In the genomic region with DNA sequence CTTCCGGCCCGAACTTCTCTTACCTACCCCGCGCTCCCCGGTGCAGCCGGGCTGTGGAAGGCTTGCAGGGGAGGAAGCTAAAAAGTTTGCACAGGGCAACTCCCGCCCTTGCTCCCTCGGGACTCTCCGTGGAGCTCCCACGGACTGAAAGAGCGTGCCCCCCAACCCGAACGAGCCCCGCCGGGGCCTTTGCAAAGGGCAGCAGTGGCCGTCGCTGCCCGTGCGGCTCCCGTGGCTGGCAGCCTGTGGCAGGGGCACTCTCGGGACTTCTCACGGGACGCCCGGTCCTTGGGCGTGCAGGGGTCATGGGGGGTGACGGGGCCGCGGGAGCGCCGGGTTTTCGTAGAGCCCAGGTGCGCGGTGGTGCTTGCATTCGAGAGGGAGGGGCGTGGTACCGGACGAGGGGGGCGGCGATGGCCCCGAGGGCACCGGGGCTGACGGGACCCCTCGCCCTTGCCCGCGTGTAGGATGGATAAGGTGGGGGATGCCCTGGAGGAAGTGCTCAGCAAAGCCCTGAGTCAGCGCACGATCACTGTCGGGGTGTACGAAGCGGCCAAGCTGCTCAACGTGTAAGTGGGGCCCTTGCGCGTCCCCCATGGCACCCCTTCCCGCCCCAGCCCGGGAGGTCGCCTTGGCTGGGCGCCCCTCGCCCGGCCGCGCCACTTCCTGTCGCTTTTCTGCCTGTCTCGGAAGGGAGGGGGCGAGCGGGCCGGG, we compare ENCODE assay signal across 1 cellular context.
A peak's percentile ranks its signal among the peaks of the same experiment; 100 is the strongest.
TF ChIP-seq lines count a peak whose summit lies in the region.

No MANE protein-coding gene starts in this region.

TF ChIP-seq in GM12878, 131 proteins besides CTCF, POLR2A, EP300 and RAD21 (continued from another document and continues in another):
- TF ChIP-seq, protein P1, sequence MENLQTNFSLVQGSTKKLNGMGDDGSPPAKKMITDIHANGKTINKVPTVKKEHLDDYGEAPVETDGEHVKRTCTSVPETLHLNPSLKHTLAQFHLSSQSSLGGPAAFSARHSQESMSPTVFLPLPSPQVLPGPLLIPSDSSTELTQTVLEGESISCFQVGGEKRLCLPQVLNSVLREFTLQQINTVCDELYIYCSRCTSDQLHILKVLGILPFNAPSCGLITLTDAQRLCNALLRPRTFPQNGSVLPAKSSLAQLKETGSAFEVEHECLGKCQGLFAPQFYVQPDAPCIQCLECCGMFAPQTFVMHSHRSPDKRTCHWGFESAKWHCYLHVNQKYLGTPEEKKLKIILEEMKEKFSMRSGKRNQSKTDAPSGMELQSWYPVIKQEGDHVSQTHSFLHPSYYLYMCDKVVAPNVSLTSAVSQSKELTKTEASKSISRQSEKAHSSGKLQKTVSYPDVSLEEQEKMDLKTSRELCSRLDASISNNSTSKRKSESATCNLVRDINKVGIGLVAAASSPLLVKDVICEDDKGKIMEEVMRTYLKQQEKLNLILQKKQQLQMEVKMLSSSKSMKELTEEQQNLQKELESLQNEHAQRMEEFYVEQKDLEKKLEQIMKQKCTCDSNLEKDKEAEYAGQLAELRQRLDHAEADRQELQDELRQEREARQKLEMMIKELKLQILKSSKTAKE (IDR thresholded peaks at IDR 0.05; ENCODE audit: low read depth, poor library complexity, severe bottlenecking): no peak
- TF ChIP-seq, protein P2, sequence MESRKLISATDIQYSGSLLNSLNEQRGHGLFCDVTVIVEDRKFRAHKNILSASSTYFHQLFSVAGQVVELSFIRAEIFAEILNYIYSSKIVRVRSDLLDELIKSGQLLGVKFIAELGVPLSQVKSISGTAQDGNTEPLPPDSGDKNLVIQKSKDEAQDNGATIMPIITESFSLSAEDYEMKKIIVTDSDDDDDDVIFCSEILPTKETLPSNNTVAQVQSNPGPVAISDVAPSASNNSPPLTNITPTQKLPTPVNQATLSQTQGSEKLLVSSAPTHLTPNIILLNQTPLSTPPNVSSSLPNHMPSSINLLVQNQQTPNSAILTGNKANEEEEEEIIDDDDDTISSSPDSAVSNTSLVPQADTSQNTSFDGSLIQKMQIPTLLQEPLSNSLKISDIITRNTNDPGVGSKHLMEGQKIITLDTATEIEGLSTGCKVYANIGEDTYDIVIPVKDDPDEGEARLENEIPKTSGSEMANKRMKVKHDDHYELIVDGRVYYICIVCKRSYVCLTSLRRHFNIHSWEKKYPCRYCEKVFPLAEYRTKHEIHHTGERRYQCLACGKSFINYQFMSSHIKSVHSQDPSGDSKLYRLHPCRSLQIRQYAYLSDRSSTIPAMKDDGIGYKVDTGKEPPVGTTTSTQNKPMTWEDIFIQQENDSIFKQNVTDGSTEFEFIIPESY (IDR thresholded peaks at IDR 0.05): no peak
- TF ChIP-seq KAT2A (conservative IDR thresholded peaks at IDR 0.05; ENCODE audit: control insufficient read depth, low read depth, low read length): no peak
- no peak for TF ChIP-seq POU2F2 (IDR thresholded peaks at IDR 0.05; ENCODE audit: borderline replicate concordance, low read depth, low read length)
- TF ChIP-seq BMI1 (IDR thresholded peaks at IDR 0.05; ENCODE audit: borderline replicate concordance): no peak
- no peak for TF ChIP-seq MYB (IDR thresholded peaks at IDR 0.05; ENCODE audit: borderline replicate concordance, low read depth, low read length)
- TF ChIP-seq JUND (IDR thresholded peaks at IDR 0.05; ENCODE audit: low read depth, low read length): no peak
- 0 out of 2 replicates have a peak, but pooled peaks have one; percentile 24 for TF ChIP-seq CHD2 (IDR thresholded peaks at IDR 0.05; ENCODE audit: borderline replicate concordance, low read depth, low read length)
- TF ChIP-seq, protein P3, sequence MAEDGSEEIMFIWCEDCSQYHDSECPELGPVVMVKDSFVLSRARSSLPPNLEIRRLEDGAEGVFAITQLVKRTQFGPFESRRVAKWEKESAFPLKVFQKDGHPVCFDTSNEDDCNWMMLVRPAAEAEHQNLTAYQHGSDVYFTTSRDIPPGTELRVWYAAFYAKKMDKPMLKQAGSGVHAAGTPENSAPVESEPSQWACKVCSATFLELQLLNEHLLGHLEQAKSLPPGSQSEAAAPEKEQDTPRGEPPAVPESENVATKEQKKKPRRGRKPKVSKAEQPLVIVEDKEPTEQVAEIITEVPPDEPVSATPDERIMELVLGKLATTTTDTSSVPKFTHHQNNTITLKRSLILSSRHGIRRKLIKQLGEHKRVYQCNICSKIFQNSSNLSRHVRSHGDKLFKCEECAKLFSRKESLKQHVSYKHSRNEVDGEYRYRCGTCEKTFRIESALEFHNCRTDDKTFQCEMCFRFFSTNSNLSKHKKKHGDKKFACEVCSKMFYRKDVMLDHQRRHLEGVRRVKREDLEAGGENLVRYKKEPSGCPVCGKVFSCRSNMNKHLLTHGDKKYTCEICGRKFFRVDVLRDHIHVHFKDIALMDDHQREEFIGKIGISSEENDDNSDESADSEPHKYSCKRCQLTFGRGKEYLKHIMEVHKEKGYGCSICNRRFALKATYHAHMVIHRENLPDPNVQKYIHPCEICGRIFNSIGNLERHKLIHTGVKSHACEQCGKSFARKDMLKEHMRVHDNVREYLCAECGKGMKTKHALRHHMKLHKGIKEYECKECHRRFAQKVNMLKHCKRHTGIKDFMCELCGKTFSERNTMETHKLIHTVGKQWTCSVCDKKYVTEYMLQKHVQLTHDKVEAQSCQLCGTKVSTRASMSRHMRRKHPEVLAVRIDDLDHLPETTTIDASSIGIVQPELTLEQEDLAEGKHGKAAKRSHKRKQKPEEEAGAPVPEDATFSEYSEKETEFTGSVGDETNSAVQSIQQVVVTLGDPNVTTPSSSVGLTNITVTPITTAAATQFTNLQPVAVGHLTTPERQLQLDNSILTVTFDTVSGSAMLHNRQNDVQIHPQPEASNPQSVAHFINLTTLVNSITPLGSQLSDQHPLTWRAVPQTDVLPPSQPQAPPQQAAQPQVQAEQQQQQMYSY (CRISPR knock-in tag; IDR thresholded peaks at IDR 0.05): no peak
- no peak for TF ChIP-seq RAD51 (IDR thresholded peaks at IDR 0.05)
- TF ChIP-seq ZZZ3 (IDR thresholded peaks at IDR 0.05; ENCODE audit: control insufficient read depth, insufficient read length, low read depth): no peak
- TF ChIP-seq MXI1 (IDR thresholded peaks at IDR 0.05; ENCODE audit: low read depth, low read length): no peak
- no peak; the same call in 1 of the 2 replicates for TF ChIP-seq CREM (IDR thresholded peaks at IDR 0.05; ENCODE audit: low read depth)
- TF ChIP-seq STAT1 (conservative IDR thresholded peaks at IDR 0.05): no peak
- no peak for TF ChIP-seq CBX5 (IDR thresholded peaks at IDR 0.05; ENCODE audit: low read depth)
- no peak for TF ChIP-seq TAF1 (IDR thresholded peaks at IDR 0.05; ENCODE audit: borderline replicate concordance, low read depth, low read length)
- TF ChIP-seq PML (IDR thresholded peaks at IDR 0.05; ENCODE audit: low read length): no peak
- TF ChIP-seq YBX1 (IDR thresholded peaks at IDR 0.05): no peak
- no peak for TF ChIP-seq BRCA1 (IDR thresholded peaks at IDR 0.05; ENCODE audit: low read depth, low read length)
- no peak for TF ChIP-seq RUNX3 (IDR thresholded peaks at IDR 0.05; ENCODE audit: low read length)
- peak; percentile 30; the same call in 1 of the 2 replicates for TF ChIP-seq NR2C1 (IDR thresholded peaks at IDR 0.05)
- no peak for TF ChIP-seq SMAD5 (IDR thresholded peaks at IDR 0.05; ENCODE audit: low read depth)
- TF ChIP-seq POLR2AphosphoS5 (IDR thresholded peaks at IDR 0.05; ENCODE audit: low read length): no peak
- TF ChIP-seq, protein P4, sequence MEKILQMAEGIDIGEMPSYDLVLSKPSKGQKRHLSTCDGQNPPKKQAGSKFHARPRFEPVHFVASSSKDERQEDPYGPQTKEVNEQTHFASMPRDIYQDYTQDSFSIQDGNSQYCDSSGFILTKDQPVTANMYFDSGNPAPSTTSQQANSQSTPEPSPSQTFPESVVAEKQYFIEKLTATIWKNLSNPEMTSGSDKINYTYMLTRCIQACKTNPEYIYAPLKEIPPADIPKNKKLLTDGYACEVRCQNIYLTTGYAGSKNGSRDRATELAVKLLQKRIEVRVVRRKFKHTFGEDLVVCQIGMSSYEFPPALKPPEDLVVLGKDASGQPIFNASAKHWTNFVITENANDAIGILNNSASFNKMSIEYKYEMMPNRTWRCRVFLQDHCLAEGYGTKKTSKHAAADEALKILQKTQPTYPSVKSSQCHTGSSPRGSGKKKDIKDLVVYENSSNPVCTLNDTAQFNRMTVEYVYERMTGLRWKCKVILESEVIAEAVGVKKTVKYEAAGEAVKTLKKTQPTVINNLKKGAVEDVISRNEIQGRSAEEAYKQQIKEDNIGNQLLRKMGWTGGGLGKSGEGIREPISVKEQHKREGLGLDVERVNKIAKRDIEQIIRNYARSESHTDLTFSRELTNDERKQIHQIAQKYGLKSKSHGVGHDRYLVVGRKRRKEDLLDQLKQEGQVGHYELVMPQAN (conservative IDR thresholded peaks at IDR 0.05): no peak; the same call in 1 of the 2 replicates
- no peak for TF ChIP-seq NFIC (IDR thresholded peaks at IDR 0.05; ENCODE audit: low read depth, low read length)
- TF ChIP-seq, protein P5, sequence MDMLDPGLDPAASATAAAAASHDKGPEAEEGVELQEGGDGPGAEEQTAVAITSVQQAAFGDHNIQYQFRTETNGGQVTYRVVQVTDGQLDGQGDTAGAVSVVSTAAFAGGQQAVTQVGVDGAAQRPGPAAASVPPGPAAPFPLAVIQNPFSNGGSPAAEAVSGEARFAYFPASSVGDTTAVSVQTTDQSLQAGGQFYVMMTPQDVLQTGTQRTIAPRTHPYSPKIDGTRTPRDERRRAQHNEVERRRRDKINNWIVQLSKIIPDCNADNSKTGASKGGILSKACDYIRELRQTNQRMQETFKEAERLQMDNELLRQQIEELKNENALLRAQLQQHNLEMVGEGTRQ (IDR thresholded peaks at IDR 0.05; ENCODE audit: borderline replicate concordance, low read depth, low read length): no peak
- TF ChIP-seq RFX5 (IDR thresholded peaks at IDR 0.05; ENCODE audit: low read depth, low read length): no peak
- TF ChIP-seq RBBP5 (conservative IDR thresholded peaks at IDR 0.05): no peak
- no peak for TF ChIP-seq RCOR1 (conservative IDR thresholded peaks at IDR 0.05; ENCODE audit: low read depth, low read length)
- peak; percentile 66 for TF ChIP-seq MEF2B (IDR thresholded peaks at IDR 0.05; ENCODE audit: partially characterized antibody, poor library complexity, severe bottlenecking)
- TF ChIP-seq IKZF2 (IDR thresholded peaks at IDR 0.05): no peak
- TF ChIP-seq HDAC6 (IDR thresholded peaks at IDR 0.05; ENCODE audit: unreplicated experiment): no peak
- TF ChIP-seq, protein P6, sequence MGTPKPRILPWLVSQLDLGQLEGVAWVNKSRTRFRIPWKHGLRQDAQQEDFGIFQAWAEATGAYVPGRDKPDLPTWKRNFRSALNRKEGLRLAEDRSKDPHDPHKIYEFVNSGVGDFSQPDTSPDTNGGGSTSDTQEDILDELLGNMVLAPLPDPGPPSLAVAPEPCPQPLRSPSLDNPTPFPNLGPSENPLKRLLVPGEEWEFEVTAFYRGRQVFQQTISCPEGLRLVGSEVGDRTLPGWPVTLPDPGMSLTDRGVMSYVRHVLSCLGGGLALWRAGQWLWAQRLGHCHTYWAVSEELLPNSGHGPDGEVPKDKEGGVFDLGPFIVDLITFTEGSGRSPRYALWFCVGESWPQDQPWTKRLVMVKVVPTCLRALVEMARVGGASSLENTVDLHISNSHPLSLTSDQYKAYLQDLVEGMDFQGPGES (IDR thresholded peaks at IDR 0.05): no peak
- 0 out of 2 replicates have a peak, but pooled peaks have one; percentile 25 for TF ChIP-seq ZSCAN29 (IDR thresholded peaks at IDR 0.05)
- TF ChIP-seq, protein P7, sequence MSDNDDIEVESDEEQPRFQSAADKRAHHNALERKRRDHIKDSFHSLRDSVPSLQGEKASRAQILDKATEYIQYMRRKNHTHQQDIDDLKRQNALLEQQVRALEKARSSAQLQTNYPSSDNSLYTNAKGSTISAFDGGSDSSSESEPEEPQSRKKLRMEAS (IDR thresholded peaks at IDR 0.05; ENCODE audit: low read depth, low read length): no peak
- no peak for TF ChIP-seq NFXL1 (IDR thresholded peaks at IDR 0.05; ENCODE audit: borderline replicate concordance)
- peak; percentile 84 for TF ChIP-seq BACH1 (IDR thresholded peaks at IDR 0.05; ENCODE audit: borderline replicate concordance)
- no peak for TF ChIP-seq NR2C2 (IDR thresholded peaks at IDR 0.05; ENCODE audit: borderline replicate concordance, control insufficient read depth, insufficient read length, low read depth)
- no peak for TF ChIP-seq SREBF2 (IDR thresholded peaks at IDR 0.05; ENCODE audit: low read length)
- TF ChIP-seq, protein P8, sequence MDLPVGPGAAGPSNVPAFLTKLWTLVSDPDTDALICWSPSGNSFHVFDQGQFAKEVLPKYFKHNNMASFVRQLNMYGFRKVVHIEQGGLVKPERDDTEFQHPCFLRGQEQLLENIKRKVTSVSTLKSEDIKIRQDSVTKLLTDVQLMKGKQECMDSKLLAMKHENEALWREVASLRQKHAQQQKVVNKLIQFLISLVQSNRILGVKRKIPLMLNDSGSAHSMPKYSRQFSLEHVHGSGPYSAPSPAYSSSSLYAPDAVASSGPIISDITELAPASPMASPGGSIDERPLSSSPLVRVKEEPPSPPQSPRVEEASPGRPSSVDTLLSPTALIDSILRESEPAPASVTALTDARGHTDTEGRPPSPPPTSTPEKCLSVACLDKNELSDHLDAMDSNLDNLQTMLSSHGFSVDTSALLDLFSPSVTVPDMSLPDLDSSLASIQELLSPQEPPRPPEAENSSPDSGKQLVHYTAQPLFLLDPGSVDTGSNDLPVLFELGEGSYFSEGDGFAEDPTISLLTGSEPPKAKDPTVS (IDR thresholded peaks at IDR 0.05; ENCODE audit: low read depth, low read length): no peak
- no peak for TF ChIP-seq FOXM1 (IDR thresholded peaks at IDR 0.05; ENCODE audit: low read depth, low read length)
- no peak for TF ChIP-seq CBX3 (IDR thresholded peaks at IDR 0.05; ENCODE audit: borderline replicate concordance, low read depth)
- TF ChIP-seq EGR1 (IDR thresholded peaks at IDR 0.05; ENCODE audit: borderline replicate concordance in 1 of 2, low read depth in 2 of 2, low read length in 2 of 2): no peak
- TF ChIP-seq JUNB (IDR thresholded peaks at IDR 0.05): no peak
- TF ChIP-seq NR2F1 (conservative IDR thresholded peaks at IDR 0.05): peak; percentile 71
- no peak for TF ChIP-seq ZNF384 (IDR thresholded peaks at IDR 0.05; ENCODE audit: borderline replicate concordance, low read depth, low read length)
- TF ChIP-seq LARP7 (IDR thresholded peaks at IDR 0.05): 0 out of 2 replicates have a peak, but pooled peaks have one; percentile 9
- peak in 1 of 2 experiments; percentile 76; a peak in 2 of 4 replicates for TF ChIP-seq BHLHE40 (IDR thresholded peaks at IDR 0.05; ENCODE audit: borderline replicate concordance in 1 of 2, low read depth in 2 of 2, low read length in 1 of 2)
- TF ChIP-seq ZNF24 (IDR thresholded peaks at IDR 0.05): no peak
- TF ChIP-seq HDAC2 (IDR thresholded peaks at IDR 0.05): no peak
- TF ChIP-seq SPI1 (IDR thresholded peaks at IDR 0.05; ENCODE audit: borderline replicate concordance, insufficient read depth, low read depth, low read length): peak; percentile 38; the same call in 1 of the 2 replicates
- no peak for TF ChIP-seq MTA2 (IDR thresholded peaks at IDR 0.05; ENCODE audit: low read depth)
- TF ChIP-seq FOXK2 (IDR thresholded peaks at IDR 0.05): no peak
- no peak for TF ChIP-seq NBN (IDR thresholded peaks at IDR 0.05)
